Comparison of ENCODE assay signal across 7 cellular contexts in the genomic region with DNA sequence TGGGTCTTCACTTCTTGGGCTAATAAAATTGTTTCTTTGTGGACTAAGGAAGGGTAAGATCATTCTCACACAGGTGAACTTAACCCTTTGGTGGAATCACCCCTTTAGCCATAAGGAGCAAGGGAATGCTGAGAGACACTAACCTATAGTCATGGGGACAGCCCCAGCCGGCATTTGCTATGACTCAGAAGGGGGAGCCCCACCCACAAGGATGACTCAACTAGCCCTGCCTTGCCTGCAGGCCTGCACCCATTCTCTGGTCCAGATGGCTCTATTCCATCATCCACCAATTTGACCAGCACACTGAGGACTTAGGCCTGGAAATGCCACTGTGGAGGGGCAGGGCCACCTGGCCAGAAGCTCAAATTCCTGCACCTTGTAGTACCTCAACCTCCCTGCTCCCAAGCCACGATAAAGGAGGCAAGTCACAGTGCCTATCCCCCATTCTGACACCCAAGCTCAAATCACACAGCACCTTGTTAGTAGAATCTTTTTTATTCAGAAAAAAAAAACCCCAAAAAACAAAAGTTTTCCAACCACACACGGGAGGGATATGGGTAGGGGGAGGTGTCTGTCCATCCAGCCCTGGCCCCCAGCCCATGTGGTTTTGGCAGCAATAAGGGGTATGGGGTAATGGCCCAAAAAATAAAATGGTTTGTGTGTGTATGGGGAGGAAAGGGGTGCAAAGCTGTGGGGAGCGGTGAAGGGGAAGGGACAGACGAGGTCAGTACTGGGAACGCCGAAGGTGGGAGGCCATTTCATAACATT. TPM values are rescaled to one million over a fixed set of nuclear protein-coding genes. Genes with fewer than 3 reads are reported as not detected.
DNase-seq lines count a peak whose midpoint lies in the region; ATAC-seq and TF ChIP-seq lines count a peak whose summit lies in the region.

No MANE protein-coding gene starts in this region.

- peaks cover 78% of the 10 kb centered on the region for H3K79me2 ChIP-seq in neural progenitor cell (ENCODE audit: low read depth)

- TF ChIP-seq POLR2A in GM18951 (IDR thresholded peaks at IDR 0.05; ENCODE audit: extremely low read depth, insufficient read depth, insufficient read length): peak; percentile 60

- no peak overlapping the region for H2AFZ ChIP-seq in neural progenitor cell (replicated peaks)

- H3K9ac ChIP-seq in neural progenitor cell: no peak overlapping the region

- H3K27ac Mint-ChIP-seq in neural progenitor cell: no peak overlapping the region

- no peak overlapping the region for H3K4me2 ChIP-seq in neural progenitor cell

- no peaks in the 10 kb centered on the region for H3K9me3 Mint-ChIP-seq in neural progenitor cell

- no peaks in the 10 kb centered on the region for H3K9me3 ChIP-seq in neural progenitor cell (ENCODE audit: low read depth)

- no peak overlapping the region for H3K4me3 ChIP-seq in neural progenitor cell

- peaks cover 89% of the 10 kb centered on the region for H3F3A ChIP-seq in neural progenitor cell (ENCODE audit: low read depth)

- no peak overlapping the region for H3K27ac ChIP-seq in neural progenitor cell
- H3K27ac ChIP-seq in substantia nigra (ENCODE audit: low read depth, low read length, poor library complexity, severe bottlenecking): peak overlapping the region; percentile 7

- H3K36me3 ChIP-seq in neural progenitor cell: no peaks in the 10 kb centered on the region

- in situ Hi-C loops in GM18951 (cut with MboI; ENCODE audit: low sequenced_read_pairs, unreplicated experiment): no loop called here

- TF ChIP-seq CTCF in neural progenitor cell (IDR thresholded peaks at IDR 0.05): no peak

- DNase-seq in NCI-H69 (lab: John Stamatoyannopoulos, UW): peak; percentile 47
- peak; percentile 87 for DNase-seq in activated CD8-positive, alpha-beta memory T cell treated with anti-CD3 and anti-CD28 coated beads, Interleukin-2, amount 50 U/mL, for 4 hours
- DNase-seq in neural progenitor cell (ENCODE audit: low spot score): no peak
- peak in 11 of 49 donors; percentile 8 to 62 (median 21) for DNase-seq in substantia nigra (lab: John Stamatoyannopoulos, UW)
- no peak for DNase-seq in NCI-H345 treated with DMSO at 0.1 percent for 48 hours (lab: John Stamatoyannopoulos, UW; ENCODE audit: unreplicated experiment)

- peaks cover 35% of the 10 kb centered on the region for H3K4me1 Mint-ChIP-seq in neural progenitor cell

- H4K20me1 ChIP-seq in neural progenitor cell (ENCODE audit: low read depth): peaks cover 58% of the 10 kb centered on the region

- H3K27me3 ChIP-seq in neural progenitor cell: no peaks in the 10 kb centered on the region

- peak; percentile 62 for ATAC-seq in esophagus mucosa

- peaks cover 17% of the 10 kb centered on the region for H3K4me1 ChIP-seq in neural progenitor cell

- H3K36me3 Mint-ChIP-seq in neural progenitor cell: peaks cover 27% of the 10 kb centered on the region

- H3K4me3 Mint-ChIP-seq in neural progenitor cell: peak overlapping the region; percentile 93

- H3K27me3 Mint-ChIP-seq in neural progenitor cell (ENCODE audit: insufficient read depth, low read depth): peaks cover 13% of the 10 kb centered on the region

RNA-seq across cellular contexts. Expression of a gene that starts 3.0 kb away (rescaled TPM):
- total RNA-seq in esophagus mucosa (455 TPM), neural progenitor cell (ENCODE audit: low replicate concordance) (203 and 458 TPM in 2 replicates)

RNA-seq across cellular contexts. Expression of a gene that starts 5.3 kb away (rescaled TPM):
- total RNA-seq in esophagus mucosa: 79.2 TPM
- total RNA-seq in neural progenitor cell (ENCODE audit: low replicate concordance): 43.9 and 82.1 TPM in 2 replicates

RNA-seq across cellular contexts. Expression of a gene that starts 5.5 kb away (rescaled TPM):
- 42.4 TPM for total RNA-seq in esophagus mucosa
- total RNA-seq in neural progenitor cell (ENCODE audit: low replicate concordance): 35.3 and 61.6 TPM in 2 replicates

RNA-seq across cellular contexts. Expression of a gene that starts 5.6 kb away (rescaled TPM):
- total RNA-seq in esophagus mucosa: 1.5 TPM
- total RNA-seq in neural progenitor cell (ENCODE audit: low replicate concordance): 20.8 and 24.5 TPM in 2 replicates

RNA-seq across cellular contexts. Expression of a gene that starts 13.3 kb away (rescaled TPM):
- not detected for total RNA-seq in esophagus mucosa
- not detected in 2 replicates for total RNA-seq in neural progenitor cell (ENCODE audit: low replicate concordance)

Comparison
In these comparisons a context has a peak if more than half of its experiments do, and no peak if none do; other contexts are left out.
1. DNase-seq: peak in NCI-H69 (single experiment) and activated CD8-positive, alpha-beta memory T cell treated with anti-CD3 and anti-CD28 coated beads, Interleukin-2, amount 50 U/mL, for 4 hours (single experiment); none in neural progenitor cell (single experiment) and NCI-H345 treated with DMSO at 0.1 percent for 48 hours (single experiment).